Comparison of ENCODE assay signal across 1 cellular context in the genomic region with DNA sequence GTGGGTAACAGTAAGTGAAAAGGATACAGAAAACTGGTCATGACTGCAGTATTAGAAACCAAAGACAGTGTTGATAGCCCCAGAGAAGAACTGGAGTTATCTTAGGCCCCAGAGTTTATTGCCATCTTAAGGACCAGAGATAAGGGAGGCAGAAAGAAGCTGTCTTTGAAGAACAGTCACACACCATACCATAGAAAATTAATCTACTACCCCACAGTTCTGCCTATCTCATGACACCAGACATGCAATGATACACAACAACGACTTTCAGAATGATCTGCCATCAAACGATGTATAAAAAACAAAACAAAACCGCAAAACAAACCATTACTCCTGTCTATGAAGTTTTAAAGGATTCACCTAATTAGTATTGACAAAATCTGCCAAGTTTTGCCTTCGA.
TF ChIP-seq lines count a peak whose summit lies in the region.

No MANE protein-coding gene starts in this region.

TF ChIP-seq in K562, 482 proteins besides CTCF, POLR2A, EP300 and RAD21 (continued from another document and continues in another):
- TF ChIP-seq ZBTB9 (CRISPR knock-in tag; IDR thresholded peaks at IDR 0.05) (peak; percentile 69; the same call in 1 of the 2 replicates), ZFPM2 (CRISPR knock-in tag; IDR thresholded peaks at IDR 0.05) (no peak), MEF2A (IDR thresholded peaks at IDR 0.05; ENCODE audit: control insufficient read depth, low read depth, low read length) (no peak), ZNF76 (CRISPR knock-in tag; IDR thresholded peaks at IDR 0.05; ENCODE audit: borderline replicate concordance) (no peak), ZNF174 (CRISPR knock-in tag; IDR thresholded peaks at IDR 0.05) (no peak), NFE2L1 (tag; IDR thresholded peaks at IDR 0.05; ENCODE audit: borderline replicate concordance, low read depth) (no peak), SRSF9 (IDR thresholded peaks at IDR 0.05; ENCODE audit: borderline replicate concordance, low read depth, low read length) (no peak), NEUROD1 (IDR thresholded peaks at IDR 0.05; ENCODE audit: borderline replicate concordance, low read depth, low read length, partially characterized antibody) (peak; percentile 47), HMGN3 (IDR thresholded peaks at IDR 0.05; ENCODE audit: borderline replicate concordance, extremely low read depth, insufficient read length, low read depth, low read length) (peak; percentile 98), ZNF511 (CRISPR knock-in tag; IDR thresholded peaks at IDR 0.05) (no peak), NCOR1 (IDR thresholded peaks at IDR 0.05) (peak; percentile 99), CEBPG (CRISPR knock-in tag; IDR thresholded peaks at IDR 0.05) (no peak), CEBPG (tag; conservative IDR thresholded peaks at IDR 0.05 in 1 of 2, IDR thresholded peaks at IDR 0.05 in 1 of 2) (no peak), ZNF311 (CRISPR knock-in tag; IDR thresholded peaks at IDR 0.05) (peak; percentile 87), ZNF707 (CRISPR knock-in tag; conservative IDR thresholded peaks at IDR 0.05) (no peak), BCOR (IDR thresholded peaks at IDR 0.05) (peak; percentile 90), KLF13 (tag; IDR thresholded peaks at IDR 0.05; ENCODE audit: borderline replicate concordance, low read depth) (no peak), GABPA (tag; conservative IDR thresholded peaks at IDR 0.05; ENCODE audit: low read depth) (no peak), BCLAF1 (IDR thresholded peaks at IDR 0.05; ENCODE audit: borderline replicate concordance in 1 of 2, control insufficient read depth in 1 of 2, low read depth in 2 of 2, low read length in 1 of 2) (no peak), BDP1 (IDR thresholded peaks at IDR 0.05; ENCODE audit: insufficient read depth, insufficient read length) (no peak), ZKSCAN3 (CRISPR knock-in tag; IDR thresholded peaks at IDR 0.05) (no peak), HDAC8 (tag; IDR thresholded peaks at IDR 0.05) (no peak), KDM2B (CRISPR knock-in tag; IDR thresholded peaks at IDR 0.05) (no peak), POU5F1 (IDR thresholded peaks at IDR 0.05; ENCODE audit: borderline replicate concordance, low read depth, low read length, partially characterized antibody) (no peak), RBBP5 (IDR thresholded peaks at IDR 0.05; ENCODE audit: borderline replicate concordance, insufficient read depth, low read length, poor library complexity, severe bottlenecking) (no peak), THRB (CRISPR knock-in tag; conservative IDR thresholded peaks at IDR 0.05) (peak; percentile 72; the same call in 1 of the 2 replicates), BACH1 (tag; IDR thresholded peaks at IDR 0.05) (peak; percentile 41; the same call in 1 of the 2 replicates), KHSRP (IDR thresholded peaks at IDR 0.05) (peak; percentile 95), STAT5A (IDR thresholded peaks at IDR 0.05; ENCODE audit: borderline replicate concordance, low read length) (peak; percentile 98), IRF2 (CRISPR knock-in tag; IDR thresholded peaks at IDR 0.05) (no peak), ZNF212 (CRISPR knock-in tag; IDR thresholded peaks at IDR 0.05) (no peak), ATF1 (CRISPR knock-in tag; IDR thresholded peaks at IDR 0.05) (no peak), ATF1 (tag; IDR thresholded peaks at IDR 0.05) (peak; percentile 57), PRPF4 (IDR thresholded peaks at IDR 0.05; ENCODE audit: insufficient read depth, low read depth, low read length, poor library complexity, severe bottlenecking) (no peak)
- TF ChIP-seq, protein P1, sequence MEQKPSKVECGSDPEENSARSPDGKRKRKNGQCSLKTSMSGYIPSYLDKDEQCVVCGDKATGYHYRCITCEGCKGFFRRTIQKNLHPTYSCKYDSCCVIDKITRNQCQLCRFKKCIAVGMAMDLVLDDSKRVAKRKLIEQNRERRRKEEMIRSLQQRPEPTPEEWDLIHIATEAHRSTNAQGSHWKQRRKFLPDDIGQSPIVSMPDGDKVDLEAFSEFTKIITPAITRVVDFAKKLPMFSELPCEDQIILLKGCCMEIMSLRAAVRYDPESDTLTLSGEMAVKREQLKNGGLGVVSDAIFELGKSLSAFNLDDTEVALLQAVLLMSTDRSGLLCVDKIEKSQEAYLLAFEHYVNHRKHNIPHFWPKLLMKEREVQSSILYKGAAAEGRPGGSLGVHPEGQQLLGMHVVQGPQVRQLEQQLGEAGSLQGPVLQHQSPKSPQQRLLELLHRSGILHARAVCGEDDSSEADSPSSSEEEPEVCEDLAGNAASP (IDR thresholded peaks at IDR 0.05): no peak
- TF ChIP-seq, protein P2, sequence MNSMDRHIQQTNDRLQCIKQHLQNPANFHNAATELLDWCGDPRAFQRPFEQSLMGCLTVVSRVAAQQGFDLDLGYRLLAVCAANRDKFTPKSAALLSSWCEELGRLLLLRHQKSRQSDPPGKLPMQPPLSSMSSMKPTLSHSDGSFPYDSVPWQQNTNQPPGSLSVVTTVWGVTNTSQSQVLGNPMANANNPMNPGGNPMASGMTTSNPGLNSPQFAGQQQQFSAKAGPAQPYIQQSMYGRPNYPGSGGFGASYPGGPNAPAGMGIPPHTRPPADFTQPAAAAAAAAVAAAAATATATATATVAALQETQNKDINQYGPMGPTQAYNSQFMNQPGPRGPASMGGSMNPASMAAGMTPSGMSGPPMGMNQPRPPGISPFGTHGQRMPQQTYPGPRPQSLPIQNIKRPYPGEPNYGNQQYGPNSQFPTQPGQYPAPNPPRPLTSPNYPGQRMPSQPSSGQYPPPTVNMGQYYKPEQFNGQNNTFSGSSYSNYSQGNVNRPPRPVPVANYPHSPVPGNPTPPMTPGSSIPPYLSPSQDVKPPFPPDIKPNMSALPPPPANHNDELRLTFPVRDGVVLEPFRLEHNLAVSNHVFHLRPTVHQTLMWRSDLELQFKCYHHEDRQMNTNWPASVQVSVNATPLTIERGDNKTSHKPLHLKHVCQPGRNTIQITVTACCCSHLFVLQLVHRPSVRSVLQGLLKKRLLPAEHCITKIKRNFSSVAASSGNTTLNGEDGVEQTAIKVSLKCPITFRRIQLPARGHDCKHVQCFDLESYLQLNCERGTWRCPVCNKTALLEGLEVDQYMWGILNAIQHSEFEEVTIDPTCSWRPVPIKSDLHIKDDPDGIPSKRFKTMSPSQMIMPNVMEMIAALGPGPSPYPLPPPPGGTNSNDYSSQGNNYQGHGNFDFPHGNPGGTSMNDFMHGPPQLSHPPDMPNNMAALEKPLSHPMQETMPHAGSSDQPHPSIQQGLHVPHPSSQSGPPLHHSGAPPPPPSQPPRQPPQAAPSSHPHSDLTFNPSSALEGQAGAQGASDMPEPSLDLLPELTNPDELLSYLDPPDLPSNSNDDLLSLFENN (IDR thresholded peaks at IDR 0.05; ENCODE audit: low read depth in 2 of 2, low read length in 2 of 2): peak in 1 of 2 experiments; percentile 96; a peak in 2 of 4 replicates
- TF ChIP-seq, protein P3, sequence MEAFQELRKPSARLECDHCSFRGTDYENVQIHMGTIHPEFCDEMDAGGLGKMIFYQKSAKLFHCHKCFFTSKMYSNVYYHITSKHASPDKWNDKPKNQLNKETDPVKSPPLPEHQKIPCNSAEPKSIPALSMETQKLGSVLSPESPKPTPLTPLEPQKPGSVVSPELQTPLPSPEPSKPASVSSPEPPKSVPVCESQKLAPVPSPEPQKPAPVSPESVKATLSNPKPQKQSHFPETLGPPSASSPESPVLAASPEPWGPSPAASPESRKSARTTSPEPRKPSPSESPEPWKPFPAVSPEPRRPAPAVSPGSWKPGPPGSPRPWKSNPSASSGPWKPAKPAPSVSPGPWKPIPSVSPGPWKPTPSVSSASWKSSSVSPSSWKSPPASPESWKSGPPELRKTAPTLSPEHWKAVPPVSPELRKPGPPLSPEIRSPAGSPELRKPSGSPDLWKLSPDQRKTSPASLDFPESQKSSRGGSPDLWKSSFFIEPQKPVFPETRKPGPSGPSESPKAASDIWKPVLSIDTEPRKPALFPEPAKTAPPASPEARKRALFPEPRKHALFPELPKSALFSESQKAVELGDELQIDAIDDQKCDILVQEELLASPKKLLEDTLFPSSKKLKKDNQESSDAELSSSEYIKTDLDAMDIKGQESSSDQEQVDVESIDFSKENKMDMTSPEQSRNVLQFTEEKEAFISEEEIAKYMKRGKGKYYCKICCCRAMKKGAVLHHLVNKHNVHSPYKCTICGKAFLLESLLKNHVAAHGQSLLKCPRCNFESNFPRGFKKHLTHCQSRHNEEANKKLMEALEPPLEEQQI (IDR thresholded peaks at IDR 0.05): peak; percentile 97
- TF ChIP-seq, protein P4, sequence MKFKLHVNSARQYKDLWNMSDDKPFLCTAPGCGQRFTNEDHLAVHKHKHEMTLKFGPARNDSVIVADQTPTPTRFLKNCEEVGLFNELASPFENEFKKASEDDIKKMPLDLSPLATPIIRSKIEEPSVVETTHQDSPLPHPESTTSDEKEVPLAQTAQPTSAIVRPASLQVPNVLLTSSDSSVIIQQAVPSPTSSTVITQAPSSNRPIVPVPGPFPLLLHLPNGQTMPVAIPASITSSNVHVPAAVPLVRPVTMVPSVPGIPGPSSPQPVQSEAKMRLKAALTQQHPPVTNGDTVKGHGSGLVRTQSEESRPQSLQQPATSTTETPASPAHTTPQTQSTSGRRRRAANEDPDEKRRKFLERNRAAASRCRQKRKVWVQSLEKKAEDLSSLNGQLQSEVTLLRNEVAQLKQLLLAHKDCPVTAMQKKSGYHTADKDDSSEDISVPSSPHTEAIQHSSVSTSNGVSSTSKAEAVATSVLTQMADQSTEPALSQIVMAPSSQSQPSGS (CRISPR knock-in tag; IDR thresholded peaks at IDR 0.05): no peak
- TF ChIP-seq, protein P5, sequence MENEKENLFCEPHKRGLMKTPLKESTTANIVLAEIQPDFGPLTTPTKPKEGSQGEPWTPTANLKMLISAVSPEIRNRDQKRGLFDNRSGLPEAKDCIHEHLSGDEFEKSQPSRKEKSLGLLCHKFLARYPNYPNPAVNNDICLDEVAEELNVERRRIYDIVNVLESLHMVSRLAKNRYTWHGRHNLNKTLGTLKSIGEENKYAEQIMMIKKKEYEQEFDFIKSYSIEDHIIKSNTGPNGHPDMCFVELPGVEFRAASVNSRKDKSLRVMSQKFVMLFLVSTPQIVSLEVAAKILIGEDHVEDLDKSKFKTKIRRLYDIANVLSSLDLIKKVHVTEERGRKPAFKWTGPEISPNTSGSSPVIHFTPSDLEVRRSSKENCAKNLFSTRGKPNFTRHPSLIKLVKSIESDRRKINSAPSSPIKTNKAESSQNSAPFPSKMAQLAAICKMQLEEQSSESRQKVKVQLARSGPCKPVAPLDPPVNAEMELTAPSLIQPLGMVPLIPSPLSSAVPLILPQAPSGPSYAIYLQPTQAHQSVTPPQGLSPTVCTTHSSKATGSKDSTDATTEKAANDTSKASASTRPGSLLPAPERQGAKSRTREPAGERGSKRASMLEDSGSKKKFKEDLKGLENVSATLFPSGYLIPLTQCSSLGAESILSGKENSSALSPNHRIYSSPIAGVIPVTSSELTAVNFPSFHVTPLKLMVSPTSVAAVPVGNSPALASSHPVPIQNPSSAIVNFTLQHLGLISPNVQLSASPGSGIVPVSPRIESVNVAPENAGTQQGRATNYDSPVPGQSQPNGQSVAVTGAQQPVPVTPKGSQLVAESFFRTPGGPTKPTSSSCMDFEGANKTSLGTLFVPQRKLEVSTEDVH (IDR thresholded peaks at IDR 0.05; ENCODE audit: low read depth, partially characterized antibody): peak; percentile 31
